9 cellular contexts compared by ENCODE assay signal in the genomic region with DNA sequence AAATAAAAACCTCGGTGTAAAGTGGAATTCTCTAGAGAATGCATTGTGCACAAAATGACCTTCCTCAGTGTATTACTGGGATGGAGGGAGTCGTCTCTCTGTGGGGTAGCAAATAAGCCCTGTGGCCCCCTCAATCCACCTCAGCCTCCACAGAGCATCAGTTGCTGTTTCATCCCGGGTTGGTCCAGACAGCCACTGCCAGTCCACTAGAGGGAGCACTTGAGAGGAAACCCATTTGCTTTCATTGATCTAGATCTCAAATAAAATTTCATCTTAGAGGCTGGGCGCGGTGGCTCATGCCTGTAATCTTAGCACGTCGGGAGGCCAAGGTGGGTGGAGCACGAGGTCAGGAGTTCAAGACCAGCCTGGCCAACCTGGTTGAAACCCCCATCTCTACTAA.
DNase-seq lines count a peak whose midpoint lies in the region; ATAC-seq, FAIRE-seq and TF ChIP-seq lines count a peak whose summit lies in the region.
"Had no signal": no experiment of that assay in that cellular context is flagged by ENCODE, and none has a peak within 500 bp of the region (broad histone marks: within the 10 kb centered on the region; RNA-seq: fewer than 3 reads in every experiment).

No MANE protein-coding gene starts in this region.

- H3K4me1 Mint-ChIP-seq in CD14-positive monocyte: no peaks in the 10 kb centered on the region

- no peaks in the 10 kb centered on the region for H3K79me2 ChIP-seq in SU-DHL-6 (ENCODE audit: insufficient read depth, low read length)
- H3K79me2 ChIP-seq: parathyroid adenoma had no signal

- no peaks in the 10 kb centered on the region for H3K36me3 ChIP-seq in SU-DHL-6 (ENCODE audit: low read length)

- H3K4me3 Mint-ChIP-seq in CD14-positive monocyte: no peak overlapping the region

- no peaks in the 10 kb centered on the region for H4K20me1 ChIP-seq in SU-DHL-6 (ENCODE audit: low read depth, low read length)

- no peak overlapping the region for H3K4me3 ChIP-seq in Jurkat, Clone E6-1 (ENCODE audit: low read length)
- H3K4me3 ChIP-seq in SU-DHL-6 (ENCODE audit: insufficient read depth, low read length, poor library complexity, severe bottlenecking): no peak overlapping the region

- no peaks in the 10 kb centered on the region for H3K27me3 ChIP-seq in SU-DHL-6 (ENCODE audit: low read length)

- intact Hi-C loops in CD14-positive monocyte (cut with micrococcal nuclease): loop anchor here in 1 of 2 donors (10.0 kb wide), 1 partner anchor 840 kb away; no protein-coding TSS in a partner anchor

- H3K27me3 Mint-ChIP-seq in CD14-positive monocyte (ENCODE audit: low read depth in 3 of 3): peaks cover 0 to 2% (median 2%) of the 10 kb centered on the region in 3 donors

- FAIRE-seq in GM18507 (lab: Jason Lieb, UNC): no peak

- peak; percentile 44 for TF ChIP-seq CTCF in CD14-positive monocyte (IDR thresholded peaks at IDR 0.05)
- TF ChIP-seq CTCF in SU-DHL-6 (IDR thresholded peaks at IDR 0.05; ENCODE audit: insufficient read depth, low read length, poor library complexity, severe bottlenecking): peak; percentile 63

- H3K9ac ChIP-seq in SU-DHL-6 (ENCODE audit: low read length): no peak overlapping the region
- H3K9ac ChIP-seq: parathyroid adenoma had no signal

- H3K4me2 ChIP-seq in SU-DHL-6 (ENCODE audit: low read depth, low read length, poor library complexity, severe bottlenecking): peak overlapping the region; percentile 8

- no peaks in the 10 kb centered on the region for H3K36me3 Mint-ChIP-seq in CD14-positive monocyte

- H2AFZ ChIP-seq in SU-DHL-6 (ENCODE audit: low read depth, low read length, severe bottlenecking): no peak overlapping the region
- H2AFZ ChIP-seq: parathyroid adenoma had no signal

- no peaks in the 10 kb centered on the region for H3K9me3 ChIP-seq in SU-DHL-6 (ENCODE audit: insufficient read depth, low read length)

- H3F3A ChIP-seq in SU-DHL-6 (ENCODE audit: insufficient read depth): no peaks in the 10 kb centered on the region

- H3K27ac ChIP-seq in SU-DHL-6 (ENCODE audit: low read depth, low read length): no peak overlapping the region
- H3K27ac ChIP-seq: parathyroid adenoma had no signal

- no peak overlapping the region for H3K27ac Mint-ChIP-seq in CD14-positive monocyte

- peaks cover 0 to 3% (median 0%) of the 10 kb centered on the region in 7 donors for H3K9me3 Mint-ChIP-seq in CD14-positive monocyte

- no peaks in the 10 kb centered on the region for H3K9me2 ChIP-seq in SU-DHL-6 (replicated peaks; ENCODE audit: insufficient read depth, low read length)

- ATAC-seq in GM21529 (IDR thresholded peaks at IDR 0.05; ENCODE audit: unreplicated experiment) (no peak), HG03097 (IDR thresholded peaks at IDR 0.05; ENCODE audit: low FRiP score, unreplicated experiment) (no peak)

- DNase-seq in CD14-positive monocyte (ENCODE audit: low spot score) (no peak), GM18507 (ENCODE audit: extremely low spot score, insufficient read length, low read depth) (peak; percentile 2), germinal center (ENCODE audit: low spot score) (peak; percentile 11), smooth muscle cell of the brain vasculature (ENCODE audit: low read depth, low spot score) (peak; percentile 7)
- DNase-seq in Jurkat, Clone E6-1 (ENCODE audit: low read depth, low spot score): peak; percentile 56
